ENCODE assay signal across 1 cellular context in the genomic region with DNA sequence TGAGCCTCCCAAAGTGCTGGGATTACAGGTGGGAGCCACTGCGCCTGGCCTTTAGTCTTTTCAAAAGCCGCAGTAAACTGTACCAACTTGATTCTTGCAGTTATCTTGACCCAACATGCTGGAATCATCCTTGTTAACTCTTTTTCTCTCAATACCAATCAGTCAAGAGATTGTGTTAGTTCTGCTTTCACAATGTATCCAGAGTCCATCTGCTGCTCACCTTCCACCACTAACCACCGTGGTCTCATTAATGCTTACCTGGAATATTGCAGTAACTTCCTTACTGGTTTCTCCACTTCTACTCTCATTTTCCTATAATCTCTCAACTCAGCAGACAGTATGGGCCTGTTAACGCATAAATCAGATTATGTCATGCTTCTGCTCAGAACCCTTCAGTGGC.
TF ChIP-seq lines count a peak whose summit lies in the region.

No MANE protein-coding gene starts in this region.

TF ChIP-seq in HepG2, 621 proteins besides CTCF, POLR2A, EP300 and RAD21 (continued from another document):
- TF ChIP-seq ZNF687 (CRISPR knock-in tag; IDR thresholded peaks at IDR 0.05) (no peak), ZNF878 (CRISPR knock-in tag; IDR thresholded peaks at IDR 0.05) (no peak), HNRNPH1 (optimal IDR thresholded peaks at IDR 0.05; ENCODE audit: low read depth, low read length) (no peak), HOXA3 (CRISPR knock-in tag; IDR thresholded peaks at IDR 0.05) (no peak), ZNF710 (CRISPR knock-in tag; IDR thresholded peaks at IDR 0.05; ENCODE audit: borderline replicate concordance) (no peak), HMG20A (CRISPR knock-in tag; IDR thresholded peaks at IDR 0.05; ENCODE audit: borderline replicate concordance) (no peak)
- TF ChIP-seq, protein P1, sequence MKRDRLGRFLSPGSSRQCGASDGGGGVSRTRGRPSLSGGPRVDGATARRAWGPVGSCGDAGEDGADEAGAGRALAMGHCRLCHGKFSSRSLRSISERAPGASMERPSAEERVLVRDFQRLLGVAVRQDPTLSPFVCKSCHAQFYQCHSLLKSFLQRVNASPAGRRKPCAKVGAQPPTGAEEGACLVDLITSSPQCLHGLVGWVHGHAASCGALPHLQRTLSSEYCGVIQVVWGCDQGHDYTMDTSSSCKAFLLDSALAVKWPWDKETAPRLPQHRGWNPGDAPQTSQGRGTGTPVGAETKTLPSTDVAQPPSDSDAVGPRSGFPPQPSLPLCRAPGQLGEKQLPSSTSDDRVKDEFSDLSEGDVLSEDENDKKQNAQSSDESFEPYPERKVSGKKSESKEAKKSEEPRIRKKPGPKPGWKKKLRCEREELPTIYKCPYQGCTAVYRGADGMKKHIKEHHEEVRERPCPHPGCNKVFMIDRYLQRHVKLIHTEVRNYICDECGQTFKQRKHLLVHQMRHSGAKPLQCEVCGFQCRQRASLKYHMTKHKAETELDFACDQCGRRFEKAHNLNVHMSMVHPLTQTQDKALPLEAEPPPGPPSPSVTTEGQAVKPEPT (CRISPR knock-in tag; IDR thresholded peaks at IDR 0.05; ENCODE audit: low read depth), result no peak
